Comparison of ENCODE assay signal across 14 cellular contexts in genomic region chr4:2699534-2699933, GRCh38.
"Had no signal": no experiment of that assay in that cellular context is flagged by ENCODE, and none has a peak within 500 bp of the region (broad histone marks: within the 10 kb centered on the region; RNA-seq: fewer than 3 reads in every experiment).

No MANE protein-coding gene starts in this region.

- H3K27me3 Mint-ChIP-seq: effector memory CD8-positive, alpha-beta T cell; natural killer cell treated with Interleukin-12 subunit alpha and Interleukin-12 subunit beta and Interleukin-15 and Interleukin-18, amount 100 ng/mL, for 72 hours had no signal

- H3K4me1 ChIP-seq: ascending aorta, breast epithelium, gastrocnemius medialis, suprapubic skin had no signal

- H3K36me3 ChIP-seq: breast epithelium had no signal

- H3K9me3 Mint-ChIP-seq: effector memory CD8-positive, alpha-beta T cell; natural killer cell treated with Interleukin-12 subunit alpha and Interleukin-12 subunit beta and Interleukin-15 and Interleukin-18, amount 100 ng/mL, for 72 hours had no signal

- H3K27ac ChIP-seq: ascending aorta, breast epithelium, gastrocnemius medialis, suprapubic skin had no signal

- DNase-seq: activated CD4-positive, alpha-beta T cell treated with anti-CD3 and anti-CD28 coated beads for 1 hour; activated effector memory CD4-positive, alpha-beta T cell treated with anti-CD3 and anti-CD28 coated beads, Interleukin-2, amount 50 U/mL, for 16 hours; dermis blood vessel endothelial cell; effector memory CD8-positive, alpha-beta T cell; gastrocnemius medialis; left colon; retina; stimulated activated CD4-positive, alpha-beta T cell treated with anti-CD3 and anti-CD28 coated beads, Interleukin-2, amount 100 ng/mL, for 48 hours; stimulated activated naive CD4-positive, alpha-beta T cell treated with Interleukin-2 at 50 U/mL for 16 hours; trophoblast cell had no signal

- ATAC-seq: effector memory CD8-positive, alpha-beta T cell; gastrocnemius medialis; left colon; natural killer cell treated with Interleukin-12 subunit alpha and Interleukin-12 subunit beta and Interleukin-15 and Interleukin-18, amount 100 ng/mL, for 72 hours had no signal

- H3K27ac Mint-ChIP-seq: natural killer cell treated with Interleukin-12 subunit alpha and Interleukin-12 subunit beta and Interleukin-15 and Interleukin-18, amount 100 ng/mL, for 72 hours had no signal

- H3K4me3 ChIP-seq: ascending aorta, breast epithelium, gastrocnemius medialis, suprapubic skin had no signal

- H3K9me3 ChIP-seq: ascending aorta, breast epithelium, gastrocnemius medialis, suprapubic skin had no signal

- H3K4me3 Mint-ChIP-seq: effector memory CD8-positive, alpha-beta T cell; natural killer cell treated with Interleukin-12 subunit alpha and Interleukin-12 subunit beta and Interleukin-15 and Interleukin-18, amount 100 ng/mL, for 72 hours had no signal

- H3K27me3 ChIP-seq: ascending aorta, breast epithelium, gastrocnemius medialis, suprapubic skin had no signal
